ENCODE assay signal across 11 cellular contexts in genomic region chr2:126644630-126645191, GRCh38. TPM values are rescaled to one million over a fixed set of nuclear protein-coding genes. Genes with fewer than 3 reads are reported as not detected.
DNase-seq lines count a peak whose midpoint lies in the region; ATAC-seq and TF ChIP-seq lines count a peak whose summit lies in the region.
"Had no signal": no experiment of that assay in that cellular context is flagged by ENCODE, and none has a peak within 500 bp of the region (broad histone marks: within the 10 kb centered on the region; RNA-seq: fewer than 3 reads in every experiment).

No MANE protein-coding gene starts in this region.

- no peaks in the 10 kb centered on the region for H3K9me3 Mint-ChIP-seq in activated T-helper 17 cell treated with anti-CD3 and anti-CD28 coated beads, Interleukin-2, amount 50 U/mL, for 72 hours

- no peak overlapping the region for H3K27ac ChIP-seq in osteoblast (ENCODE audit: low read depth, low read length)

- H3K4me1 ChIP-seq in osteoblast (ENCODE audit: insufficient read depth, low read length) = no peaks in the 10 kb centered on the region

- no peaks in the 10 kb centered on the region for H4K20me1 ChIP-seq in osteoblast (ENCODE audit: insufficient read depth, low read length)

- peak overlapping the region; percentile 11 for H3K27ac Mint-ChIP-seq in activated T-helper 17 cell treated with anti-CD3 and anti-CD28 coated beads, Interleukin-2, amount 50 U/mL, for 72 hours

- no peaks in the 10 kb centered on the region for H3K9me3 ChIP-seq in osteoblast (ENCODE audit: low read depth, low read length)

- H3K36me3 ChIP-seq in osteoblast (ENCODE audit: insufficient read depth, low read length) = no peaks in the 10 kb centered on the region

- H3K27me3 Mint-ChIP-seq in activated T-helper 17 cell treated with anti-CD3 and anti-CD28 coated beads, Interleukin-2, amount 50 U/mL, for 72 hours = no peaks in the 10 kb centered on the region

- DNase-seq in GDM1 (lab: John Stamatoyannopoulos, UW) (peak; percentile 44), hepatic stellate cell (ENCODE audit: low spot score) (no peak), osteoblast (ENCODE audit: insufficient read length, low spot score, missing footprints) (no peak), NCI-H524 treated with DMSO at 0.1 percent for 48 hours (lab: John Stamatoyannopoulos, UW) (no peak), HEK293T (ENCODE audit: extremely low spot score) (no peak)
- DNase-seq: effector CD8-positive, alpha-beta T cell; left colon; PC-3 had no signal

- ATAC-seq in GM21360 (IDR thresholded peaks at IDR 0.05; ENCODE audit: unreplicated experiment) (peak; percentile 95), HG03139 (IDR thresholded peaks at IDR 0.05; ENCODE audit: unreplicated experiment) (peak; percentile 92)
- no peak for ATAC-seq in activated T-helper 17 cell treated with anti-CD3 and anti-CD28 coated beads, Interleukin-2, amount 50 U/mL, for 72 hours (replicated peaks)
- ATAC-seq: left colon, PC-3 had no signal

- TF ChIP-seq CTCF in osteoblast (IDR thresholded peaks at IDR 0.05; ENCODE audit: extremely low read depth, low read depth, low read length) = no peak

- no peaks in the 10 kb centered on the region for H3K4me1 Mint-ChIP-seq in activated T-helper 17 cell treated with anti-CD3 and anti-CD28 coated beads, Interleukin-2, amount 50 U/mL, for 72 hours

- no peaks in the 10 kb centered on the region for H3K27me3 ChIP-seq in osteoblast (ENCODE audit: insufficient read depth, low read length)

- H3K4me3 ChIP-seq in osteoblast (ENCODE audit: insufficient read depth, low read length) = no peak overlapping the region

- H3K4me2 ChIP-seq in osteoblast (ENCODE audit: insufficient read depth, low read length) = no peak overlapping the region

- no peaks in the 10 kb centered on the region for H3K36me3 Mint-ChIP-seq in activated T-helper 17 cell treated with anti-CD3 and anti-CD28 coated beads, Interleukin-2, amount 50 U/mL, for 72 hours (ENCODE audit: low read depth)

- POLR2A ChIA-PET in HEK293T (lab: Yijun Ruan, JAX) = no interaction called here

- H3K4me3 Mint-ChIP-seq in activated T-helper 17 cell treated with anti-CD3 and anti-CD28 coated beads, Interleukin-2, amount 50 U/mL, for 72 hours = no peak overlapping the region

- H2AFZ ChIP-seq in osteoblast (ENCODE audit: low read length) = no peak overlapping the region

- CTCF ChIA-PET in HEK293T (lab: Yijun Ruan, JAX) = no interaction called here

- H3K79me2 ChIP-seq in osteoblast (ENCODE audit: insufficient read depth, low read length) = no peaks in the 10 kb centered on the region

TF ChIP-seq in HEK293T, 16 proteins besides CTCF, POLR2A, EP300 and RAD21:
- TF ChIP-seq BHLHE40 (IDR thresholded peaks at IDR 0.05; ENCODE audit: borderline replicate concordance) (no peak), NFRKB (IDR thresholded peaks at IDR 0.05) (no peak), L3MBTL2 (conservative IDR thresholded peaks at IDR 0.05) (no peak), PKNOX1 (IDR thresholded peaks at IDR 0.05) (no peak), LEF1 (IDR thresholded peaks at IDR 0.05; ENCODE audit: borderline replicate concordance) (no peak), CTBP1 (IDR thresholded peaks at IDR 0.05; ENCODE audit: borderline replicate concordance) (no peak), FOXK2 (IDR thresholded peaks at IDR 0.05) (no peak), SP1 (IDR thresholded peaks at IDR 0.05) (no peak), TARDBP (IDR thresholded peaks at IDR 0.05) (no peak)

RNA-seq across cellular contexts. Expression of gene GYPC, which starts 11.2 kb away (rescaled TPM):
- total RNA-seq in activated T-helper 17 cell treated with anti-CD3 and anti-CD28 coated beads, Interleukin-2, amount 50 U/mL, for 72 hours = 100 to 1,000 TPM; 115 to 123 TPM
- total RNA-seq in osteoblast = 101 TPM in 2 replicates
- total RNA-seq: PC-3 had no signal
